8 cellular contexts compared by ENCODE assay signal in genomic region chr1:182259229-182259872, GRCh38.
DNase-seq lines count a peak whose midpoint lies in the region; ATAC-seq and TF ChIP-seq lines count a peak whose summit lies in the region.

No MANE protein-coding gene starts in this region.

- no peaks in the 10 kb centered on the region for H3K36me3 ChIP-seq in adrenal gland (replicated peaks in 1 of 2)
- H3K36me3 ChIP-seq in mesenchymal stem cell (ENCODE audit: control insufficient read depth in 1 of 2, insufficient read depth in 2 of 2, low read depth in 1 of 2, low read length in 2 of 2), result no peaks in the 10 kb centered on the region
- no peaks in the 10 kb centered on the region for H3K36me3 ChIP-seq in stomach

- intact Hi-C loops in adrenal gland (cut with DNase I) (no loop called here), stomach (cut with DNase I; ENCODE audit: low total_unique reads) (no loop called here)

- H2BK15ac ChIP-seq in mesenchymal stem cell (ENCODE audit: low read depth, poor library complexity, severe bottlenecking), result no peak overlapping the region

- H3K23ac ChIP-seq in mesenchymal stem cell (ENCODE audit: low read length in 2 of 2), result no peak overlapping the region

- no peak overlapping the region for H4K8ac ChIP-seq in mesenchymal stem cell (ENCODE audit: low read length)

- ATAC-seq in GM18520 (IDR thresholded peaks at IDR 0.05; ENCODE audit: unreplicated experiment), result peak; percentile 80
- ATAC-seq in HG03378 (IDR thresholded peaks at IDR 0.05; ENCODE audit: unreplicated experiment), result peak; percentile 73
- no peak for ATAC-seq in HG02870 (IDR thresholded peaks at IDR 0.05; ENCODE audit: unreplicated experiment)

- no peak overlapping the region for H2AK5ac ChIP-seq in mesenchymal stem cell (ENCODE audit: low read length, severe bottlenecking)

- peak overlapping the region; percentile 32 for H3K4me3 Mint-ChIP-seq in T-helper 1 cell treated with Interleukin-12 subunit alpha and Interleukin-12 subunit beta and Interleukin-4 antibody, amounts not matched to agents 30 μg/mL and 1 μg/mL, for 36 hours

- peak overlapping the region in 3 of 5 donors; percentile 5 to 80 (median 69) for H3K27ac ChIP-seq in adrenal gland
- H3K27ac ChIP-seq in mesenchymal stem cell (ENCODE audit: low read length, poor library complexity, severe bottlenecking), result no peak overlapping the region
- H3K27ac ChIP-seq in stomach, result peak overlapping the region in 4 of 5 donors; percentile 32 to 74 (median 54)

- H2BK5ac ChIP-seq in mesenchymal stem cell (ENCODE audit: low read depth, low read length, poor library complexity, severe bottlenecking), result no peak overlapping the region

- H2BK120ac ChIP-seq in mesenchymal stem cell (ENCODE audit: low read depth, low read length), result no peak overlapping the region

- WGBS in adrenal gland, 4 donors, result 8 to 41% (median 32%) methylated on average over 1 to 4 of the region's 4 CpGs
- WGBS in mesenchymal stem cell, result 66% methylated on average over 4 of the region's 4 CpGs
- WGBS in stomach, 5 donors, result 9 to 37% (median 18%) methylated on average over 4 of the region's 4 CpGs

- H3K4me2 ChIP-seq in mesenchymal stem cell (ENCODE audit: low read length, poor library complexity, severe bottlenecking), result no peak overlapping the region

- no peak overlapping the region for H4K91ac ChIP-seq in mesenchymal stem cell (ENCODE audit: low read length)

- H3K27me3 Mint-ChIP-seq in T-helper 1 cell treated with Interleukin-12 subunit alpha and Interleukin-12 subunit beta and Interleukin-4 antibody, amounts not matched to agents 30 μg/mL and 1 μg/mL, for 36 hours (ENCODE audit: low read depth), result no peaks in the 10 kb centered on the region

- peaks cover 0 to 9% of the 10 kb centered on the region in 2 donors for H3K4me1 ChIP-seq in adrenal gland (replicated peaks in 1 of 2)
- no peaks in the 10 kb centered on the region for H3K4me1 ChIP-seq in mesenchymal stem cell (ENCODE audit: control insufficient read depth, insufficient read depth, low read depth, low read length)
- H3K4me1 ChIP-seq in stomach, result peaks cover 8 to 45% (median 18%) of the 10 kb centered on the region in 4 donors

- no peaks in the 10 kb centered on the region for H3K79me1 ChIP-seq in mesenchymal stem cell (replicated peaks; ENCODE audit: low read length, poor library complexity, severe bottlenecking)

- DNase-seq in adrenal gland (peak; percentile 38 to 85 (median 74)), mesenchymal stem cell (peak; percentile 10), stomach (peak; percentile 75), NCI-H446 treated with DMSO at 0.1 percent for 48 hours (lab: John Stamatoyannopoulos, UW) (no peak)

- no peak overlapping the region for H3K18ac ChIP-seq in mesenchymal stem cell (ENCODE audit: low read depth in 1 of 2, low read length in 2 of 2)

- H3K4me3 ChIP-seq in adrenal gland (no peak overlapping the region), mesenchymal stem cell (ENCODE audit: insufficient read depth in 1 of 2, low read depth in 1 of 2, low read length in 2 of 2) (no peak overlapping the region), stomach (no peak overlapping the region)

- peak overlapping the region; percentile 94 for H3K27ac Mint-ChIP-seq in T-helper 1 cell treated with Interleukin-12 subunit alpha and Interleukin-12 subunit beta and Interleukin-4 antibody, amounts not matched to agents 30 μg/mL and 1 μg/mL, for 36 hours

- no peak overlapping the region for H2BK12ac ChIP-seq in mesenchymal stem cell (ENCODE audit: low read length in 2 of 2)

- no peak for TF ChIP-seq CTCF in adrenal gland (IDR thresholded peaks at IDR 0.05)
- no peak for TF ChIP-seq CTCF in stomach (IDR thresholded peaks at IDR 0.05)

- H3K14ac ChIP-seq in mesenchymal stem cell (ENCODE audit: low read length in 2 of 2), result no peak overlapping the region

- no peak overlapping the region for H2AFZ ChIP-seq in mesenchymal stem cell (ENCODE audit: low read depth, low read length)

- no peak overlapping the region for H3K9ac ChIP-seq in mesenchymal stem cell (ENCODE audit: low read length)

- TF ChIP-seq POLR2A in adrenal gland (IDR thresholded peaks at IDR 0.05), result no peak
- TF ChIP-seq POLR2A in stomach (IDR thresholded peaks at IDR 0.05), result no peak

- H3K9me3 Mint-ChIP-seq in T-helper 1 cell treated with Interleukin-12 subunit alpha and Interleukin-12 subunit beta and Interleukin-4 antibody, amounts not matched to agents 30 μg/mL and 1 μg/mL, for 36 hours, result no peaks in the 10 kb centered on the region

- TF ChIP-seq EP300 in stomach (IDR thresholded peaks at IDR 0.05), result no peak

- H3K27me3 ChIP-seq in adrenal gland, result no peaks in the 10 kb centered on the region
- H3K27me3 ChIP-seq in mesenchymal stem cell (ENCODE audit: control insufficient read depth in 1 of 2, insufficient read depth in 1 of 2, low read length in 2 of 2), result no peaks in the 10 kb centered on the region
- no peaks in the 10 kb centered on the region for H3K27me3 ChIP-seq in stomach

- H3K9me3 ChIP-seq in adrenal gland (replicated peaks in 1 of 3) (no peaks in the 10 kb centered on the region), mesenchymal stem cell (ENCODE audit: control insufficient read depth, low read length) (no peaks in the 10 kb centered on the region), stomach (no peaks in the 10 kb centered on the region)

- H3K36me3 Mint-ChIP-seq in T-helper 1 cell treated with Interleukin-12 subunit alpha and Interleukin-12 subunit beta and Interleukin-4 antibody, amounts not matched to agents 30 μg/mL and 1 μg/mL, for 36 hours (ENCODE audit: low read depth), result no peaks in the 10 kb centered on the region

- no peak overlapping the region for H3K4ac ChIP-seq in mesenchymal stem cell (ENCODE audit: low read depth in 1 of 2, low read length in 2 of 2)

- H3K4me1 Mint-ChIP-seq in T-helper 1 cell treated with Interleukin-12 subunit alpha and Interleukin-12 subunit beta and Interleukin-4 antibody, amounts not matched to agents 30 μg/mL and 1 μg/mL, for 36 hours (ENCODE audit: low read depth), result peaks cover 22% of the 10 kb centered on the region
